13 cellular contexts compared by ENCODE assay signal in genomic region chr2:80863166-80863714, GRCh38.
A peak's percentile ranks its signal among the peaks of the same experiment; 100 is the strongest.
DNase-seq lines count a peak whose midpoint lies in the region; ATAC-seq and TF ChIP-seq lines count a peak whose summit lies in the region.
"Had no signal": no experiment of that assay in that cellular context is flagged by ENCODE, and none has a peak within 500 bp of the region (broad histone marks: within the 10 kb centered on the region; RNA-seq: fewer than 3 reads in every experiment).

No MANE protein-coding gene starts in this region.

- BruUV-seq in MCF 10A (replicated peaks; lab: Mats Ljungman, UMichigan) (no TSS peak), OCI-LY7 (replicated peaks; lab: Mats Ljungman, UMichigan) (no TSS peak)

- H2AK5ac ChIP-seq in neuronal stem cell (ENCODE audit: low read depth, low read length): no peak overlapping the region

- peaks cover 14% of the 10 kb centered on the region for H3K4me1 Mint-ChIP-seq in MCF 10A (ENCODE audit: insufficient read depth, unreplicated experiment)
- H3K4me1 Mint-ChIP-seq: CD4-positive, CD25-positive, alpha-beta regulatory T cell; GM23338 had no signal

- peak overlapping the region; percentile 2 for H2BK15ac ChIP-seq in neuronal stem cell (ENCODE audit: low read length)

- no peaks in the 10 kb centered on the region for H3K79me1 ChIP-seq in neuronal stem cell (ENCODE audit: low read depth, low read length)

- no peak overlapping the region for H3K18ac ChIP-seq in neuronal stem cell (ENCODE audit: low read length)

- no peaks in the 10 kb centered on the region for H3K9me3 Mint-ChIP-seq in MCF 10A (ENCODE audit: unreplicated experiment)
- H3K9me3 Mint-ChIP-seq: GM23338 had no signal

- H3K4me2 ChIP-seq in OCI-LY7 (ENCODE audit: low read length): peak overlapping the region; percentile 4; the same call in 1 of the 2 replicates
- H3K4me2 ChIP-seq in neuronal stem cell (ENCODE audit: insufficient read depth, low read length, poor library complexity, severe bottlenecking): no peak overlapping the region
- H3K4me2 ChIP-seq: GM23338 had no signal

- no peak overlapping the region for H3K23ac ChIP-seq in neuronal stem cell (ENCODE audit: low read depth, low read length, poor library complexity)

- intact Hi-C loops in MCF 10A (cut with micrococcal nuclease) (no loop called here), breast epithelium (cut with DNase I; ENCODE audit: low total_unique reads) (no loop called here), OCI-LY7 (cut with micrococcal nuclease; ENCODE audit: unreplicated experiment) (no loop called here)

- H3K27me3 Mint-ChIP-seq in MCF 10A (ENCODE audit: insufficient read depth, unreplicated experiment): no peaks in the 10 kb centered on the region
- H3K27me3 Mint-ChIP-seq: CD4-positive, CD25-positive, alpha-beta regulatory T cell had no signal

- H4K20me1 ChIP-seq in OCI-LY7 (ENCODE audit: insufficient read depth, low read length): no peaks in the 10 kb centered on the region

- POLR2A ChIA-PET in MCF 10A (lab: Yijun Ruan, JAX) (no interaction called here), OCI-LY7 (lab: Charles Lee) (interaction anchor here (1.3 kb wide), 2 partner anchors 11 to 30 kb away, joined by 4 read pairs; no protein-coding TSS in a partner anchor)

- no peaks in the 10 kb centered on the region for H3K36me3 ChIP-seq in breast epithelium
- no peaks in the 10 kb centered on the region for H3K36me3 ChIP-seq in OCI-LY7 (ENCODE audit: insufficient read depth, low read length)
- H3K36me3 ChIP-seq in neuronal stem cell (replicated peaks in 1 of 2; ENCODE audit: control insufficient read depth in 2 of 2, insufficient read depth in 2 of 2, low read length in 2 of 2): no peaks in the 10 kb centered on the region

- H4K8ac ChIP-seq in neuronal stem cell (ENCODE audit: low read depth, low read length): no peak overlapping the region

- no CpG with 5 or more reads among the region's 4 CpGs for WGBS in neuronal stem cell (ENCODE audit: extremely low coverage in 2 of 2, insufficient read length in 2 of 2, insufficient replicate concordance in 1 of 2), 2 donors

- H3K4me3 ChIP-seq in breast epithelium: no peak overlapping the region
- H3K4me3 ChIP-seq in OCI-LY7 (ENCODE audit: low read depth, low read length, poor library complexity, severe bottlenecking): no peak overlapping the region
- no peak overlapping the region for H3K4me3 ChIP-seq in neuronal stem cell (ENCODE audit: low read length in 2 of 2)
- H3K4me3 ChIP-seq: GM23338 had no signal

- H3K4me1 ChIP-seq in breast epithelium: no peaks in the 10 kb centered on the region
- peaks cover 27% of the 10 kb centered on the region for H3K4me1 ChIP-seq in OCI-LY7 (ENCODE audit: insufficient read depth, low read length, poor library complexity, severe bottlenecking)
- peaks cover 0 to 1% of the 10 kb centered on the region in 2 donors for H3K4me1 ChIP-seq in neuronal stem cell (ENCODE audit: control insufficient read depth in 2 of 2, insufficient read depth in 1 of 2, low read depth in 1 of 2, low read length in 2 of 2)

- H3K27ac Mint-ChIP-seq in MCF 10A (ENCODE audit: low read depth, unreplicated experiment): peak overlapping the region; percentile 75
- H3K27ac Mint-ChIP-seq: CD4-positive, CD25-positive, alpha-beta regulatory T cell; GM23338 had no signal

- H3K14ac ChIP-seq in neuronal stem cell (ENCODE audit: low read length): no peak overlapping the region

- no peak for ATAC-seq in HG03354 (IDR thresholded peaks at IDR 0.05; ENCODE audit: poor library complexity, severe bottlenecking, unreplicated experiment)
- no peak for ATAC-seq in GM18907 (IDR thresholded peaks at IDR 0.05; ENCODE audit: unreplicated experiment)
- ATAC-seq: GM23338 had no signal

- no peak overlapping the region for H4K91ac ChIP-seq in neuronal stem cell (ENCODE audit: low read depth, low read length, poor library complexity)

- H3K4me3 Mint-ChIP-seq in MCF 10A (ENCODE audit: unreplicated experiment): no peak overlapping the region
- H3K4me3 Mint-ChIP-seq: CD4-positive, CD25-positive, alpha-beta regulatory T cell; GM23338 had no signal

- H2AFZ ChIP-seq in OCI-LY7 (ENCODE audit: low read length): peak overlapping the region; percentile 49; the same call in 1 of the 2 replicates
- no peak overlapping the region for H2AFZ ChIP-seq in neuronal stem cell (ENCODE audit: low read length)
- H2AFZ ChIP-seq: GM23338 had no signal

- no peak for TF ChIP-seq CTCF in MCF 10A (IDR thresholded peaks at IDR 0.05; ENCODE audit: unreplicated experiment)
- no peak for TF ChIP-seq CTCF in breast epithelium (IDR thresholded peaks at IDR 0.05)
- no peak for TF ChIP-seq CTCF in OCI-LY7 (conservative IDR thresholded peaks at IDR 0.05; ENCODE audit: low read length)

- CTCF ChIA-PET in MCF 10A (lab: Yijun Ruan, JAX): interaction anchor here (0.6 kb wide), 1 partner anchor 410 kb away, joined by 3 read pairs; no protein-coding TSS in a partner anchor
- CTCF ChIA-PET in OCI-LY7 (lab: Charles Lee; ENCODE audit: unreplicated experiment): interaction anchor here (0.6 kb wide), 1 partner anchor 89 kb away, joined by 3 read pairs; no protein-coding TSS in a partner anchor

- H2BK120ac ChIP-seq in neuronal stem cell (ENCODE audit: low read depth, low read length): no peak overlapping the region

- H2BK5ac ChIP-seq in neuronal stem cell (ENCODE audit: low read length): no peak overlapping the region

- no peak overlapping the region for H3K4ac ChIP-seq in neuronal stem cell (ENCODE audit: low read length)

- H3K27ac ChIP-seq in breast epithelium (no peak overlapping the region), OCI-LY7 (ENCODE audit: low read depth, low read length, poor library complexity, severe bottlenecking) (no peak overlapping the region), neuronal stem cell (replicated peaks; ENCODE audit: low read length) (no peak overlapping the region)

- H3K9ac ChIP-seq in neuronal stem cell (ENCODE audit: low read depth, low read length, poor library complexity): no peak overlapping the region

- no peak overlapping the region for H2BK12ac ChIP-seq in neuronal stem cell (ENCODE audit: low read length)

- no peaks in the 10 kb centered on the region for H3K36me3 Mint-ChIP-seq in MCF 10A (ENCODE audit: insufficient read depth, unreplicated experiment)
- H3K36me3 Mint-ChIP-seq: CD4-positive, CD25-positive, alpha-beta regulatory T cell had no signal

- no peaks in the 10 kb centered on the region for H3K9me2 ChIP-seq in OCI-LY7 (ENCODE audit: insufficient read depth, low read length)

- H3K27me3 ChIP-seq in breast epithelium (no peaks in the 10 kb centered on the region), neuronal stem cell (ENCODE audit: control insufficient read depth in 3 of 3, insufficient read depth in 3 of 3, low read depth in 1 of 3, low read length in 3 of 3) (no peaks in the 10 kb centered on the region)

- H3K9me3 ChIP-seq in breast epithelium (no peaks in the 10 kb centered on the region), OCI-LY7 (ENCODE audit: low read length) (no peaks in the 10 kb centered on the region), neuronal stem cell (replicated peaks in 1 of 2; ENCODE audit: control insufficient read depth in 2 of 2, insufficient read depth in 1 of 2, low read depth in 1 of 2, low read length in 2 of 2) (no peaks in the 10 kb centered on the region)
- H3K9me3 ChIP-seq: Caco-2 had no signal

- H3K79me2 ChIP-seq in OCI-LY7 (ENCODE audit: insufficient read depth, low read depth, low read length): no peaks in the 10 kb centered on the region

- no peak for TF ChIP-seq POLR2A in breast epithelium (IDR thresholded peaks at IDR 0.05)

- DNase-seq in MCF 10A (ENCODE audit: unreplicated experiment): no peak
- DNase-seq in breast epithelium (ENCODE audit: low spot score in 2 of 2): no peak
- DNase-seq in OCI-LY7 (ENCODE audit: low spot score): peak; percentile 57
- no peak for DNase-seq in neuronal stem cell (ENCODE audit: low spot score)
- no peak for DNase-seq in NCI-H446 (lab: John Stamatoyannopoulos, UW)
- DNase-seq: 8988T; C1 segment of cervical spinal cord; Caco-2; CD4-positive, CD25-positive, alpha-beta regulatory T cell; HCEC 1CT had no signal
